In the genomic region with DNA sequence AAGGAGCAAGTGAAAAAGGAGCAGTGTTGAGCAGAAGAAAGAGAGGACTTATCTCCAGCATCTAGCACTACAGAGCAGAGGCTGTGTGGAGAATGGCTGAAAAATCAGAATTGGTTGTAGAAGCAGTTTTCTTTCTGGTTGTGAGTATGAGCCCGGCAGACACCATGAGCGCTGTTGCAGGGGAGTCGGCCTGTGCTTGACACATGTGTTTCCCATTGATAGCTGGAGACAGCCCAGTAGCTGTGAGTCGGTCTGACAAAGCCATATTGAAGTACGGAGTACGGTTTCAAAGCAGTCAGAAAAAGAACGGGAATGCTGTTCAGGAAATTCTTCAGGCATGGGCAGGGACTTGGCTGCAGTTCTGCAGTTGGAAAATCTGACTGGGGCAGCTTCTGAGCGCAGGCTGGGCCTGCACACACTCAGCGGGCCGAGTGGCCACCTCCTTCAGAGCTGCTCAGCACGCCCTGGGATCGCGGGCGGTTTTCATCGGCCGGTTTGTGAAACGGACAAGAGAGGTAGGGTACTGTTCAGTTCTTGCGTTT, we compare ENCODE assay signal across 9 cellular contexts. TPM values are rescaled to one million over a fixed set of nuclear protein-coding genes. Genes with fewer than 3 reads are reported as not detected.
DNase-seq lines count a peak whose midpoint lies in the region; ATAC-seq and TF ChIP-seq lines count a peak whose summit lies in the region.
"Had no signal": no experiment of that assay in that cellular context is flagged by ENCODE, and none has a peak within 500 bp of the region (broad histone marks: within the 10 kb centered on the region; RNA-seq: fewer than 3 reads in every experiment).

A gene (plus strand): TSS at position 447 of the 542 bp plus-strand sequence.

- no peaks in the 10 kb centered on the region for H3K27me3 ChIP-seq in body of pancreas
- H3K27me3 ChIP-seq in hepatocyte: no peaks in the 10 kb centered on the region
- H3K27me3 ChIP-seq in CD8-positive, alpha-beta memory T cell (ENCODE audit: insufficient read depth, low read length, poor library complexity, severe bottlenecking): no peaks in the 10 kb centered on the region

- H2AFZ ChIP-seq in hepatocyte: peak within 1 kb of the TSS; percentile 62

- no peak within 1 kb of the TSS for H3K4me3 Mint-ChIP-seq in CD8-positive, alpha-beta memory T cell

- H3K4me1 Mint-ChIP-seq in CD8-positive, alpha-beta memory T cell: no peaks in the 10 kb centered on the region

- TF ChIP-seq CTCF in body of pancreas (IDR thresholded peaks at IDR 0.05) (no peak), hepatocyte (IDR thresholded peaks at IDR 0.05; ENCODE audit: poor library complexity) (no peak), retinal pigment epithelial cell (conservative IDR thresholded peaks at IDR 0.05; ENCODE audit: low read depth, low read length) (no peak)

- peaks cover 0 to 1% (median 0%) of the 10 kb centered on the region in 3 donors for H3K36me3 Mint-ChIP-seq in CD8-positive, alpha-beta memory T cell

- H3K4me3 ChIP-seq in body of pancreas (no peak within 1 kb of the TSS), hepatocyte (peak within 1 kb of the TSS; percentile 28), retinal pigment epithelial cell (ENCODE audit: low read length) (peak within 1 kb of the TSS; percentile 39)
- no peak within 1 kb of the TSS for H3K4me3 ChIP-seq in CD8-positive, alpha-beta memory T cell (ENCODE audit: low read length)

- H3K9me3 ChIP-seq in body of pancreas (no peaks in the 10 kb centered on the region), hepatocyte (ENCODE audit: low read depth) (no peaks in the 10 kb centered on the region)
- H3K9me3 ChIP-seq in CD8-positive, alpha-beta memory T cell (ENCODE audit: low read length): no peaks in the 10 kb centered on the region

- DNase-seq in ELF-1 (ENCODE audit: low read depth, low spot score) (peak; percentile 2), body of pancreas (peak; percentile 13 to 22 (median 19)), hepatocyte (ENCODE audit: low spot score) (peak; percentile 70), retinal pigment epithelial cell (ENCODE audit: low read depth) (peak; percentile 24), NOMO-1 treated with DMSO at 0.1 percent for 48 hours (lab: John Stamatoyannopoulos, UW; ENCODE audit: unreplicated experiment) (no peak)
- no peak for DNase-seq in CD8-positive, alpha-beta memory T cell
- no peak for DNase-seq in central memory CD4-positive, alpha-beta T cell
- DNase-seq: stimulated activated CD4-positive, alpha-beta T cell treated with anti-CD3 and anti-CD28 coated beads, Interleukin-4, amount 100 ng/mL, for 24 hours had no signal

- WGBS in body of pancreas, 2 donors: 36 to 49% methylated on average over 18 of the region's 18 CpGs
- WGBS in hepatocyte (ENCODE audit: low lambda C conversion rate, missing lambda C conversion rate): 49% methylated on average over 18 of the region's 18 CpGs

- H3K9me2 ChIP-seq in hepatocyte (replicated peaks; ENCODE audit: insufficient read depth): no peaks in the 10 kb centered on the region

- H3K36me3 ChIP-seq in body of pancreas (replicated peaks in 1 of 2; ENCODE audit: insufficient read depth in 1 of 2, low read depth in 2 of 2) (no peaks in the 10 kb centered on the region), hepatocyte (replicated peaks; ENCODE audit: insufficient read depth, low read depth) (no peaks in the 10 kb centered on the region)
- H3K36me3 ChIP-seq in CD8-positive, alpha-beta memory T cell (ENCODE audit: insufficient read depth, low read length): no peaks in the 10 kb centered on the region

- peak within 1 kb of the TSS; percentile 71 for H3K4me2 ChIP-seq in hepatocyte

- intact Hi-C loops in body of pancreas (cut with DNase I): no loop called here

- CTCF ChIA-PET in CD8-positive, alpha-beta memory T cell (lab: Charles Lee): interaction anchor here (0.7 kb wide), 1 partner anchor 9 kb away, joined by 3 read pairs; no protein-coding TSS in a partner anchor

- peaks cover 7% of the 10 kb centered on the region for H3K79me2 ChIP-seq in hepatocyte

- H3K27ac Mint-ChIP-seq in CD8-positive, alpha-beta memory T cell: no peak within 1 kb of the TSS

- H3K9me3 Mint-ChIP-seq in CD8-positive, alpha-beta memory T cell: no peaks in the 10 kb centered on the region

- H3K27me3 Mint-ChIP-seq in CD8-positive, alpha-beta memory T cell: peaks cover 7 to 13% of the 10 kb centered on the region in 2 donors

- H4K20me1 ChIP-seq in hepatocyte (ENCODE audit: insufficient read depth, poor library complexity, severe bottlenecking): no peaks in the 10 kb centered on the region

- POLR2A ChIA-PET in CD8-positive, alpha-beta memory T cell (lab: Charles Lee): no interaction called here

- no peak within 1 kb of the TSS for H3K27ac ChIP-seq in body of pancreas
- peak within 1 kb of the TSS; percentile 94 for H3K27ac ChIP-seq in hepatocyte
- H3K27ac ChIP-seq in CD8-positive, alpha-beta memory T cell (ENCODE audit: low read depth, low read length): no peak within 1 kb of the TSS

- H3K4me1 ChIP-seq in body of pancreas (no peaks in the 10 kb centered on the region), hepatocyte (ENCODE audit: insufficient read depth) (no peaks in the 10 kb centered on the region)
- no peaks in the 10 kb centered on the region for H3K4me1 ChIP-seq in CD8-positive, alpha-beta memory T cell (ENCODE audit: insufficient read depth, low read length)

- no peak for TF ChIP-seq POLR2A in body of pancreas (IDR thresholded peaks at IDR 0.05)

- ATAC-seq in body of pancreas: peak; percentile 63
- ATAC-seq in HG02884 (IDR thresholded peaks at IDR 0.05; ENCODE audit: unreplicated experiment): no peak

RNA-seq across cellular contexts. Expression of the gene that starts here (rescaled TPM):
- total RNA-seq in body of pancreas (1 to 10 TPM in 1 of 2 donors, under 1 TPM in 1; 0.66 to 2.6 TPM), hepatocyte (8.0 and 8.8 TPM in 2 replicates)
- polyA plus RNA-seq in hepatocyte: 3.8 and 4.5 TPM in 2 replicates
- total RNA-seq in CD8-positive, alpha-beta memory T cell: under 1 TPM; 0.11 TPM
- 0.14 TPM for polyA plus RNA-seq in CD8-positive, alpha-beta memory T cell

Comparison
In these comparisons a context has a peak if more than half of its experiments do, and no peak if none do; other contexts are left out.
1. DNase-seq: peak in ELF-1 (single experiment), body of pancreas (4 of 4), hepatocyte (single experiment) and retinal pigment epithelial cell (single experiment); none in CD8-positive, alpha-beta memory T cell (0 of 5), NOMO-1 treated with DMSO at 0.1 percent for 48 hours (single experiment) and central memory CD4-positive, alpha-beta T cell (single experiment).
2. H3K4me3 ChIP-seq: peak in hepatocyte (single experiment) and retinal pigment epithelial cell (single experiment); none in body of pancreas (0 of 2) and CD8-positive, alpha-beta memory T cell (single experiment).